In the genomic region with DNA sequence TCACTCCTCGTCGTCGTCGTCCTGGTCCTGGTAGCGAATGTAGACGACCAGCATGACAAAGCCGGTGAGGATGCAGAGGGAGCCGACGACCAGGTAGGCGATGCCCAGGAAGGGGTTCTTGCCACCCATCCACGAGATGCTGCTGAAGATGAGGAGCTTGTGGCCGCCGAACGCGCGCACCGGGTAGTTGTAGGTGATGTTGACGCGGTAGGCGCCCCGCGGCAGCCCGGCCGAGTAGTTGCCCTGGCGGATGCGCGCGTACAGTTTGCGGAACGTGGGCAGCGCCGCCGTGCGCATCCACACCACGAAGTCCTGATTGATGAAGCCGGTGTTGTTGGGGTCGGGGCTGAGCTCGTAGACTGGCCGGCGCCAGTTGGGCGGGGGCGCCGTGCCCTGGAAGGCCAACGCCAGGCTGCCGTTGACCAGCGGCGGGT, we compare ENCODE assay signal across 8 cellular contexts. TPM values are rescaled to one million over a fixed set of nuclear protein-coding genes. Genes with fewer than 3 reads are reported as not detected.
DNase-seq lines count a peak whose midpoint lies in the region; ATAC-seq, FAIRE-seq and TF ChIP-seq lines count a peak whose summit lies in the region.

No MANE protein-coding gene starts in this region.

- peaks cover 5 to 22% (median 11%) of the 10 kb centered on the region in 4 donors for H3K4me1 ChIP-seq in upper lobe of left lung

- intact Hi-C loops in natural killer cell (cut with micrococcal nuclease), result no loop called here

- peaks cover 21% of the 10 kb centered on the region for H3K4me1 Mint-ChIP-seq in T-helper 17 cell
- peaks cover 17 to 22% of the 10 kb centered on the region in 2 donors for H3K4me1 Mint-ChIP-seq in natural killer cell

- WGBS in upper lobe of left lung, 2 donors, result 7 to 48% methylated on average over 8 to 47 of the region's 47 CpGs

- H3K27ac Mint-ChIP-seq in T-helper 17 cell (peak overlapping the region; percentile 94), natural killer cell (peak overlapping the region; percentile 83 to 95)

- H3K4me3 Mint-ChIP-seq in T-helper 17 cell (peak overlapping the region; percentile 94), natural killer cell (peak overlapping the region; percentile 95)

- no peak for FAIRE-seq in GM12892 (lab: Jason Lieb, UNC)

- H3K27me3 Mint-ChIP-seq in T-helper 17 cell (no peaks in the 10 kb centered on the region), natural killer cell (ENCODE audit: low read depth in 2 of 2) (peaks cover 8 to 26% of the 10 kb centered on the region in 2 donors)

- POLR2A ChIA-PET in BJ (lab: Charles Lee), result no interaction called here

- H3K27ac ChIP-seq in upper lobe of left lung, result peak overlapping the region; percentile 93 to 96 (median 94)

- DNase-seq in BJ (ENCODE audit: low read depth), result no peak
- peak in 1 of 3 donors; percentile 12 for DNase-seq in T-helper 17 cell
- DNase-seq in effector CD8-positive, alpha-beta T cell (lab: John Stamatoyannopoulos, UW), result peak; percentile 22
- DNase-seq in natural killer cell, result peak; percentile 20
- peak; percentile 26 to 91 for DNase-seq in upper lobe of left lung
- no peak for DNase-seq in GM12892 (ENCODE audit: insufficient read length)
- DNase-seq in GOT3 (lab: John Stamatoyannopoulos, UW), result no peak

- H3K4me3 ChIP-seq in BJ (ENCODE audit: low read depth, low read length) (peak overlapping the region; percentile 34), upper lobe of left lung (peak overlapping the region; percentile 31 to 70 (median 64))

- CTCF ChIA-PET in BJ (lab: Yijun Ruan, JAX), result interaction anchor here (0.6 to 2.3 kb wide), 6 partner anchors 10 to 655 kb away, joined by 3 to 6 read pairs (median 4); no protein-coding TSS in a partner anchor

- ATAC-seq in T-helper 17 cell (peak; percentile 43), natural killer cell (peak; percentile 27 to 40 (median 40)), upper lobe of left lung (ENCODE audit: low FRiP score in 2 of 2) (peak in 1 of 2 donors; percentile 4), GM21825 (IDR thresholded peaks at IDR 0.05; ENCODE audit: unreplicated experiment) (no peak)

- H3K9me3 Mint-ChIP-seq in natural killer cell, result no peaks in the 10 kb centered on the region

- no peak for TF ChIP-seq EP300 in upper lobe of left lung (IDR thresholded peaks at IDR 0.05)

- H3K9me3 ChIP-seq in T-helper 17 cell (ENCODE audit: control insufficient read depth, low read length, poor library complexity, severe bottlenecking) (no peaks in the 10 kb centered on the region), upper lobe of left lung (no peaks in the 10 kb centered on the region)

- H3K36me3 ChIP-seq in BJ (ENCODE audit: control insufficient read depth, insufficient read depth, low read length) (no peaks in the 10 kb centered on the region), upper lobe of left lung (no peaks in the 10 kb centered on the region)

- TF ChIP-seq CTCF in BJ (IDR thresholded peaks at IDR 0.05; ENCODE audit: insufficient read depth, low read depth, low read length) (no peak), natural killer cell (IDR thresholded peaks at IDR 0.05) (no peak), upper lobe of left lung (IDR thresholded peaks at IDR 0.05) (no peak)

- H3K36me3 Mint-ChIP-seq in T-helper 17 cell (ENCODE audit: low read depth) (no peaks in the 10 kb centered on the region), natural killer cell (no peaks in the 10 kb centered on the region)

- no peak for TF ChIP-seq POLR2A in upper lobe of left lung (IDR thresholded peaks at IDR 0.05)
- no peak for TF ChIP-seq POLR2A in GM12892 (IDR thresholded peaks at IDR 0.05; ENCODE audit: low read depth, low read length)

- peaks cover 7% of the 10 kb centered on the region for H3K27me3 ChIP-seq in BJ (ENCODE audit: control insufficient read depth, insufficient read depth, low read length)
- H3K27me3 ChIP-seq in upper lobe of left lung, result peaks cover 0 to 7% (median 3%) of the 10 kb centered on the region in 4 donors

RNA-seq across cellular contexts. Expression of gene TMEM30B, which starts 1.0 kb away (rescaled TPM):
- 0.06 and 0.32 TPM in 2 replicates for polyA plus RNA-seq in BJ (2011; rRNA removed)
- 0.05 and 0.14 TPM in 2 replicates for polyA minus RNA-seq in BJ (2011; rRNA and poly(A)+ RNA removed)
- total RNA-seq in T-helper 17 cell (1 to 10 TPM; 3.5 to 4.1 TPM), natural killer cell (1 to 10 TPM; 1.0 to 1.4 (median 1.3) TPM), upper lobe of left lung (10 to 100 TPM; 15.7 to 59.7 (median 26.4) TPM)
- polyA plus RNA-seq in GM12892 (2012; ENCODE audit: missing spikeins), result not detected

RNA-seq across cellular contexts. Expression of gene PRKCH, which starts 41.3 kb away (rescaled TPM):
- polyA plus RNA-seq in BJ (2011; rRNA removed), result 1.1 and 2.0 TPM in 2 replicates
- polyA minus RNA-seq in BJ (2011; rRNA and poly(A)+ RNA removed), result 0.98 and 1.3 TPM in 2 replicates
- 100 to 1,000 TPM; 328 to 342 TPM for total RNA-seq in T-helper 17 cell
- total RNA-seq in natural killer cell, result 100 to 1,000 TPM; 610 to 756 (median 618) TPM
- 100 to 1,000 TPM in 1 of 6 donors, 10 to 100 TPM in 5; 54.0 to 102 (median 76.6) TPM for total RNA-seq in upper lobe of left lung
- 9.2 TPM for polyA plus RNA-seq in GM12892 (2012; ENCODE audit: missing spikeins)

Comparison
In these comparisons a context has a peak if more than half of its experiments do, and no peak if none do; other contexts are left out.
1. DNase-seq: peak in effector CD8-positive, alpha-beta T cell (single experiment), natural killer cell (single experiment) and upper lobe of left lung (2 of 2); none in BJ (single experiment), GM12892 (single experiment) and GOT3 (single experiment).